In genomic region chr13:97468331-97468730, GRCh38 we compare ENCODE assay signal across 18 cellular contexts.
A peak's percentile ranks its signal among the peaks of the same experiment; 100 is the strongest.
DNase-seq lines count a peak whose midpoint lies in the region; TF ChIP-seq lines count a peak whose summit lies in the region.
"Had no signal": no experiment of that assay in that cellular context is flagged by ENCODE, and none has a peak within 500 bp of the region (broad histone marks: within the 10 kb centered on the region; RNA-seq: fewer than 3 reads in every experiment).

No MANE protein-coding gene starts in this region.

- peak; percentile 9 for DNase-seq in GM03348 (ENCODE audit: low spot score)
- DNase-seq in adipocyte (ENCODE audit: low read depth), result peak; percentile 82
- DNase-seq in fibroblast of the conjunctiva (ENCODE audit: low read depth), result peak; percentile 17
- peak; percentile 67 for DNase-seq in retinal pigment epithelial cell (ENCODE audit: low read depth)
- DNase-seq in NCI-H1694 treated with DMSO at 0.1 percent for 48 hours (lab: John Stamatoyannopoulos, UW), result no peak
- DNase-seq in NCI-H1105 (lab: John Stamatoyannopoulos, UW), result no peak
- DNase-seq in NCI-H1417 (lab: John Stamatoyannopoulos, UW), result no peak
- DNase-seq: activated CD4-positive, alpha-beta T cell treated with anti-CD3 and anti-CD28 coated beads for 1 hour; activated naive CD4-positive, alpha-beta T cell treated with anti-CD3 and anti-CD28 coated beads, Interleukin-2, amount 10 ng/mL, durations not matched to agents 7 days and 5 days; activated T-cell treated with anti-CD3 and anti-CD28 coated beads, Interleukin-2, amount 50 U/mL, for 48 hours; H9; Karpas-422; NCI-H1092 treated with DMSO at 0.1 percent for 48 hours; NCI-H2107; NCI-H524 treated with DMSO at 0.1 percent for 48 hours; posterior cingulate gyrus; stimulated activated CD4-positive, alpha-beta T cell treated with anti-CD3 and anti-CD28 coated beads, Interleukin-1b, Interleukin-23, amount 100 ng/mL, for 48 hours; transverse colon had no signal

- H3K36me3 ChIP-seq in adipocyte (ENCODE audit: control insufficient read depth, insufficient read depth, low read length, severe bottlenecking), result peaks cover 20% of the 10 kb centered on the region
- H3K36me3 ChIP-seq: transverse colon had no signal

- H3K27me3 ChIP-seq in adipocyte (replicated peaks; ENCODE audit: control insufficient read depth, insufficient read depth, low read length), result no peaks in the 10 kb centered on the region
- H3K27me3 ChIP-seq: transverse colon had no signal

- peaks cover 16% of the 10 kb centered on the region for H3K4me1 ChIP-seq in adipocyte (ENCODE audit: control insufficient read depth, insufficient read depth, low read length)

- no peak for TF ChIP-seq CTCF in retinal pigment epithelial cell (conservative IDR thresholded peaks at IDR 0.05; ENCODE audit: low read depth, low read length)

- no peak overlapping the region for H3K9ac ChIP-seq in adipocyte (ENCODE audit: low read length)

- no peak overlapping the region for H3K4me3 ChIP-seq in adipocyte (ENCODE audit: low read length)
- no peak overlapping the region for H3K4me3 ChIP-seq in retinal pigment epithelial cell (ENCODE audit: low read length)
- H3K4me3 ChIP-seq: transverse colon had no signal

- H3K9me3 ChIP-seq in adipocyte (ENCODE audit: control insufficient read depth, low read length), result no peaks in the 10 kb centered on the region
- H3K9me3 ChIP-seq: transverse colon had no signal

Comparison
In these comparisons a context has a peak if more than half of its experiments do, and no peak if none do; other contexts are left out.
1. DNase-seq: peak in GM03348 (single experiment), adipocyte (single experiment), fibroblast of the conjunctiva (single experiment) and retinal pigment epithelial cell (single experiment); none in NCI-H1694 treated with DMSO at 0.1 percent for 48 hours (single experiment), NCI-H1105 (single experiment) and NCI-H1417 (0 of 3).